Comparison of ENCODE assay signal across 8 cellular contexts in the genomic region with DNA sequence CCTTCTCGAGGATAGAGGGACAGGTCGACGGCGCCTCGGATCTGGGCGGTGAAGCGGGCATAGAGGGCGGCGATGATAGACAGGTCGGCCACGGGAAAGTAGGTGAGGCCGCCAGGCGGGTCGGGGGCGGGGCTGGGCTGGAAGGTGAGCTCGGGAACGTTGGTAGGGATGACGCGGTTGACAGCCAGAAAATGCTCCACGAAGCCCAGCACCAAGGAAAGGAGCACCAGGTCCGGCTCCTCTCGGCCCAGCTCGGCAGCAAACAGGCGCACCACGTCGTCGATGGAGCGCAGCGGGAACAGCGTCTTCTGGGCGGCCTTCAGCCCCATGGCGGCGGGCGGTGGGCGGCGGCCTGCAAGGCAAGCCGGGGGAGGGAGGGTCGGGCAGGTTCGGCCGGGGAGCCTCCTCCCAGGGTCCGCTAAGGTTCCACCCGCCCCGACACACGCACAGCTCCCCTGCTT. TPM values are rescaled to one million over a fixed set of nuclear protein-coding genes. Genes with fewer than 3 reads are reported as not detected.
DNase-seq lines count a peak whose midpoint lies in the region; ATAC-seq, FAIRE-seq and TF ChIP-seq lines count a peak whose summit lies in the region.

No MANE protein-coding gene starts in this region.

- H3K9me3 ChIP-seq in GM12878 (replicated peaks; ENCODE audit: control insufficient read depth, insufficient read depth, low read length) = no peaks in the 10 kb centered on the region

- no peak for TF ChIP-seq POLR2A in GM12878 (IDR thresholded peaks at IDR 0.05; ENCODE audit: low read depth, low read length)

- RAD21 ChIA-PET in GM12878 (lab: Charles Lee; ENCODE audit: unreplicated experiment) = interaction anchor here (0.6 to 1.7 kb wide), 4 partner anchors 34 to 242 kb away, joined by 3 to 5 read pairs (median 4); a partner anchor contains a TSS

- ATAC-seq in GM12878 = peak; percentile 23
- ATAC-seq in GM21526 (IDR thresholded peaks at IDR 0.05; ENCODE audit: low FRiP score, unreplicated experiment) = no peak
- ATAC-seq in HG02973 (IDR thresholded peaks at IDR 0.05; ENCODE audit: unreplicated experiment) = no peak

- H3K27me3 ChIP-seq in GM12878 (replicated peaks in 1 of 2; ENCODE audit: control insufficient read depth in 2 of 2, insufficient read depth in 2 of 2, low read length in 1 of 2) = no peaks in the 10 kb centered on the region

- peak overlapping the region; percentile 70; the same call in 1 of the 2 replicates for H3K9ac ChIP-seq in GM12878 (ENCODE audit: control insufficient read depth, insufficient read depth, low read length)

- POLR2A ChIA-PET in GM12878 (lab: Charles Lee) = interaction anchor here (0.6 to 1.5 kb wide), 5 partner anchors 28 to 411 kb away, joined by 3 to 4 read pairs (median 3); a partner anchor contains a TSS

- CTCF ChIA-PET in GM12878 (lab: Yijun Ruan, JAX) = interaction anchor here (0.6 to 1.6 kb wide), 2 partner anchors 38 to 186 kb away, joined by 3 to 6 read pairs; no protein-coding TSS in a partner anchor

- BruUV-seq in GM12878 (replicated peaks; lab: Mats Ljungman, UMichigan) = no TSS peak

- no peaks in the 10 kb centered on the region for H4K20me1 ChIP-seq in GM12878 (ENCODE audit: control insufficient read depth, insufficient read depth)

- intact Hi-C loops in GM12878 (cut with micrococcal nuclease; ENCODE audit: unreplicated experiment) = no loop called here

- H3K4me1 ChIP-seq in GM12878 (ENCODE audit: control insufficient read depth, insufficient read depth, low read length) = peaks cover 18% of the 10 kb centered on the region

- H3K79me2 ChIP-seq in GM12878 (ENCODE audit: control insufficient read depth, insufficient read depth, low read length) = peaks cover 2% of the 10 kb centered on the region

- peak overlapping the region; percentile 50; the same call in 1 of the 2 replicates for H3K27ac ChIP-seq in GM12878 (ENCODE audit: control insufficient read depth, insufficient read depth)

- in situ Hi-C loops in GM12878 (cut with MboI) = no loop called here

- FAIRE-seq in GM12878 (lab: Jason Lieb, UNC) = no peak

- H2AFZ ChIP-seq in GM12878 (ENCODE audit: control insufficient read depth, low read depth, low read length) = peak overlapping the region; percentile 80

- peak overlapping the region; percentile 84 for H3K4me2 ChIP-seq in GM12878 (ENCODE audit: control insufficient read depth, insufficient read depth)

- TF ChIP-seq RAD21 in GM12878 (IDR thresholded peaks at IDR 0.05; ENCODE audit: insufficient read depth, low read depth, low read length) = no peak

- TF ChIP-seq CTCF in GM12878 (IDR thresholded peaks at IDR 0.05 in 2 of 3, conservative IDR thresholded peaks at IDR 0.05 in 1 of 3; ENCODE audit: control insufficient read depth in 2 of 3, extremely low read depth in 1 of 3, insufficient read depth in 1 of 3, low read depth in 3 of 3, low read length in 3 of 3) = no peak

- no peak for TF ChIP-seq EP300 in GM12878 (IDR thresholded peaks at IDR 0.05; ENCODE audit: borderline replicate concordance in 1 of 2, control insufficient read depth in 1 of 2, low read depth in 2 of 2, low read length in 2 of 2)

- peak overlapping the region; percentile 94 for H3K4me3 ChIP-seq in GM12878

- no peaks in the 10 kb centered on the region; a peak in 2 of 4 replicates for H3K36me3 ChIP-seq in GM12878 (ENCODE audit: control insufficient read depth in 2 of 2, insufficient read depth in 2 of 2, low read length in 1 of 2)

- SMC1A ChIA-PET in GM12878 (lab: Charles Lee; ENCODE audit: uncharacterized antibody, unreplicated experiment) = no interaction called here

- WGBS in GM12878 (ENCODE audit: insufficient coverage, insufficient replicate concordance, low lambda C conversion rate, missing lambda C conversion rate) = 3% methylated on average over 37 of the region's 44 CpGs

- DNase-seq in DMS 273 (lab: John Stamatoyannopoulos, UW; ENCODE audit: unreplicated experiment) (peak; percentile 36), DMS 273 treated with DMSO at 0.1 percent for 48 hours (lab: John Stamatoyannopoulos, UW) (no peak), NCI-H1048 (lab: John Stamatoyannopoulos, UW) (peak; percentile 38), GM12878 (ENCODE audit: low read depth, low spot score) (no peak), iPS-NIHi11 (ENCODE audit: low spot score) (peak; percentile 77)
- DNase-seq in stimulated activated CD4-positive, alpha-beta T cell treated with anti-CD3 and anti-CD28 coated beads, Interleukin-4, amount 100 ng/mL, for 1 hour = peak; percentile 27

RNA-seq across cellular contexts. Expression of a gene that starts 0.5 kb away (rescaled TPM):
- 19.7 and 20.0 TPM in 2 replicates for total RNA-seq in GM12878 (2013; cell fraction: nucleolus; rRNA removed)
- total RNA-seq in GM12878 (2014; rRNA removed) (14.4 and 19.0 TPM in 2 replicates), GM12878 (2014; rRNA removed; fragmentation: Illumina TruSeq; extraction: Trizol) (6.3 and 6.5 TPM in 2 replicates), GM12878 (2021) (31.1 and 32.6 TPM in 2 replicates)
- polyA plus RNA-seq in GM12878 (2011; ENCODE audit: low read depth) = 34.2 TPM
- polyA plus RNA-seq in GM12878 (2011; rRNA removed) (6.0 and 19.0 TPM in 2 replicates), GM12878 (2014; fragmentation: Illumina TruSeq; extraction: Trizol) (13.0 and 22.4 TPM in 2 replicates), GM12878 (2014; fragmentation: Nextera tagmentation; extraction: Ambion mirVana) (1 to 10 TPM; 2.5 to 4.1 TPM), GM12878 (2014; rRNA removed) (26.8 and 37.5 TPM in 2 replicates), GM12878 (2016; fragmentation: Nextera tagmentation; extraction: Ambion mirVana) (10 to 100 TPM; 38.9 to 39.7 TPM)
- polyA plus RNA-seq in GM12878 (2011; cell fraction: cytosol; rRNA removed) = 21.8 and 25.3 TPM in 2 replicates
- polyA plus RNA-seq in GM12878 (2011; cell fraction: nucleus; rRNA removed) = 82.8 and 85.9 TPM in 2 replicates
- polyA plus RNA-seq in GM12878 (2012) = 23.4 and 25.0 TPM in 2 replicates
- 11.0 and 14.9 TPM in 2 replicates for polyA minus RNA-seq in GM12878 (2011; rRNA and poly(A)+ RNA removed)
- 11.9 and 14.7 TPM in 2 replicates for polyA minus RNA-seq in GM12878 (2011; cell fraction: cytosol; rRNA and poly(A)+ RNA removed)
- 11.5 and 17.5 TPM in 2 replicates for polyA minus RNA-seq in GM12878 (2011; cell fraction: nucleus; rRNA and poly(A)+ RNA removed)

RNA-seq across cellular contexts. Expression of a gene that starts 6.8 kb away (rescaled TPM):
- total RNA-seq in GM12878 (2013; cell fraction: nucleolus; rRNA removed) = 51.0 and 55.9 TPM in 2 replicates
- total RNA-seq in GM12878 (2014; rRNA removed) (66.7 and 74.7 TPM in 2 replicates), GM12878 (2014; rRNA removed; fragmentation: Illumina TruSeq; extraction: Trizol) (36.9 and 41.0 TPM in 2 replicates), GM12878 (2021) (78.1 and 79.2 TPM in 2 replicates)
- polyA plus RNA-seq in GM12878 (2011; ENCODE audit: low read depth) = 11.2 TPM
- polyA plus RNA-seq in GM12878 (2011; rRNA removed) (27.3 and 49.9 TPM in 2 replicates), GM12878 (2014; fragmentation: Illumina TruSeq; extraction: Trizol) (16.1 and 42.8 TPM in 2 replicates), GM12878 (2014; fragmentation: Nextera tagmentation; extraction: Ambion mirVana) (1 to 10 TPM in 1 of 2 experiments, under 1 TPM in 1; 0.98 to 4.4 TPM), GM12878 (2014; rRNA removed) (69.0 and 71.8 TPM in 2 replicates), GM12878 (2016; fragmentation: Nextera tagmentation; extraction: Ambion mirVana) (10 to 100 TPM; 47.8 to 52.9 TPM)
- polyA plus RNA-seq in GM12878 (2011; cell fraction: cytosol; rRNA removed) = 73.2 and 91.2 TPM in 2 replicates
- polyA plus RNA-seq in GM12878 (2011; cell fraction: nucleus; rRNA removed) = 284 and 290 TPM in 2 replicates
- polyA plus RNA-seq in GM12878 (2012) = 33.8 and 37.8 TPM in 2 replicates
- 58.6 and 101 TPM in 2 replicates for polyA minus RNA-seq in GM12878 (2011; rRNA and poly(A)+ RNA removed)
- 25.9 and 26.6 TPM in 2 replicates for polyA minus RNA-seq in GM12878 (2011; cell fraction: cytosol; rRNA and poly(A)+ RNA removed)
- 50.8 and 62.9 TPM in 2 replicates for polyA minus RNA-seq in GM12878 (2011; cell fraction: nucleus; rRNA and poly(A)+ RNA removed)

RNA-seq across cellular contexts. Expression of a gene that starts 31.5 kb away (rescaled TPM):
- 483 and 541 TPM in 2 replicates for total RNA-seq in GM12878 (2013; cell fraction: nucleolus; rRNA removed)
- total RNA-seq in GM12878 (2014; rRNA removed) (88.2 and 111 TPM in 2 replicates), GM12878 (2014; rRNA removed; fragmentation: Illumina TruSeq; extraction: Trizol) (76.0 and 84.4 TPM in 2 replicates), GM12878 (2021) (327 and 337 TPM in 2 replicates)
- 194 TPM for polyA plus RNA-seq in GM12878 (2011; ENCODE audit: low read depth)
- polyA plus RNA-seq in GM12878 (2011; rRNA removed) (82.5 and 84.8 TPM in 2 replicates), GM12878 (2014; fragmentation: Illumina TruSeq; extraction: Trizol) (216 and 280 TPM in 2 replicates), GM12878 (2014; fragmentation: Nextera tagmentation; extraction: Ambion mirVana) (10 to 100 TPM; 13.6 to 29.6 TPM), GM12878 (2014; rRNA removed) (155 and 172 TPM in 2 replicates), GM12878 (2016; fragmentation: Nextera tagmentation; extraction: Ambion mirVana) (100 to 1,000 TPM in 1 of 2 experiments, 10 to 100 TPM in 1; 97.4 to 109 TPM)
- 66.7 and 83.7 TPM in 2 replicates for polyA plus RNA-seq in GM12878 (2011; cell fraction: cytosol; rRNA removed)
- 212 and 291 TPM in 2 replicates for polyA plus RNA-seq in GM12878 (2011; cell fraction: nucleus; rRNA removed)
- 178 and 252 TPM in 2 replicates for polyA plus RNA-seq in GM12878 (2012)
- 79.1 and 94.2 TPM in 2 replicates for polyA minus RNA-seq in GM12878 (2011; rRNA and poly(A)+ RNA removed)
- 53.6 and 66.4 TPM in 2 replicates for polyA minus RNA-seq in GM12878 (2011; cell fraction: cytosol; rRNA and poly(A)+ RNA removed)
- polyA minus RNA-seq in GM12878 (2011; cell fraction: nucleus; rRNA and poly(A)+ RNA removed) = 124 and 191 TPM in 2 replicates

RNA-seq across cellular contexts. Expression of a gene that starts 34.6 kb away (rescaled TPM):
- total RNA-seq in GM12878 (2013; cell fraction: nucleolus; rRNA removed) = 0.73 and 1.6 TPM in 2 replicates
- total RNA-seq in GM12878 (2014; rRNA removed) = 0.11 and 1.3 TPM in 2 replicates
- total RNA-seq in GM12878 (2014; rRNA removed; fragmentation: Illumina TruSeq; extraction: Trizol) = 0.09 TPM in 2 replicates
- total RNA-seq in GM12878 (2021) = 0.36 and 0.45 TPM in 2 replicates
- 0.10 TPM for polyA plus RNA-seq in GM12878 (2011; ENCODE audit: low read depth)
- 0.04 and 0.12 TPM in 2 replicates for polyA plus RNA-seq in GM12878 (2011; rRNA removed)
- polyA plus RNA-seq in GM12878 (2011; cell fraction: cytosol; rRNA removed) = 0.10 and 0.13 TPM in 2 replicates
- polyA plus RNA-seq in GM12878 (2011; cell fraction: nucleus; rRNA removed) = 0.48 and 0.92 TPM in 2 replicates
- 0.22 and 0.45 TPM in 2 replicates for polyA plus RNA-seq in GM12878 (2012)
- polyA plus RNA-seq in GM12878 (2014; fragmentation: Illumina TruSeq; extraction: Trizol) = 0.03 and 0.46 TPM in 2 replicates
- polyA plus RNA-seq in GM12878 (2014; fragmentation: Nextera tagmentation; extraction: Ambion mirVana) = under 1 TPM in 1 of 2 experiments, not detected in 1; 0.02 TPM
- 0.44 and 0.53 TPM in 2 replicates for polyA plus RNA-seq in GM12878 (2014; rRNA removed)
- polyA plus RNA-seq in GM12878 (2016; fragmentation: Nextera tagmentation; extraction: Ambion mirVana) = under 1 TPM; 0.04 TPM
- 0.05 TPM in 1 of 2 replicates, not detected in the other for polyA minus RNA-seq in GM12878 (2011; rRNA and poly(A)+ RNA removed)
- polyA minus RNA-seq in GM12878 (2011; cell fraction: cytosol; rRNA and poly(A)+ RNA removed) = 0.13 TPM in 1 of 2 replicates, not detected in the other
- 0.19 and 0.24 TPM in 2 replicates for polyA minus RNA-seq in GM12878 (2011; cell fraction: nucleus; rRNA and poly(A)+ RNA removed)

RNA-seq across cellular contexts. Expression of a gene that starts 50.0 kb away (rescaled TPM):
- 2.2 and 3.1 TPM in 2 replicates for total RNA-seq in GM12878 (2013; cell fraction: nucleolus; rRNA removed)
- 0.27 and 0.34 TPM in 2 replicates for total RNA-seq in GM12878 (2014; rRNA removed)
- 0.23 and 0.27 TPM in 2 replicates for total RNA-seq in GM12878 (2014; rRNA removed; fragmentation: Illumina TruSeq; extraction: Trizol)
- total RNA-seq in GM12878 (2021) = 0.28 and 0.35 TPM in 2 replicates
- 0.42 TPM for polyA plus RNA-seq in GM12878 (2011; ENCODE audit: low read depth)
- 0.32 and 0.33 TPM in 2 replicates for polyA plus RNA-seq in GM12878 (2011; rRNA removed)
- 0.19 and 0.20 TPM in 2 replicates for polyA plus RNA-seq in GM12878 (2011; cell fraction: cytosol; rRNA removed)
- polyA plus RNA-seq in GM12878 (2011; cell fraction: nucleus; rRNA removed) = 1.1 and 1.4 TPM in 2 replicates
- polyA plus RNA-seq in GM12878 (2012) = 0.80 and 0.88 TPM in 2 replicates
- 0.19 TPM in 1 of 2 replicates, not detected in the other for polyA plus RNA-seq in GM12878 (2014; fragmentation: Illumina TruSeq; extraction: Trizol)
- under 1 TPM; 0.04 to 0.08 TPM for polyA plus RNA-seq in GM12878 (2014; fragmentation: Nextera tagmentation; extraction: Ambion mirVana)
- 0.61 and 3.7 TPM in 2 replicates for polyA plus RNA-seq in GM12878 (2014; rRNA removed)
- under 1 TPM in 1 of 2 experiments, not detected in 1; 0.04 TPM for polyA plus RNA-seq in GM12878 (2016; fragmentation: Nextera tagmentation; extraction: Ambion mirVana)
- polyA minus RNA-seq in GM12878 (2011; rRNA and poly(A)+ RNA removed) = 0.72 and 0.95 TPM in 2 replicates
- polyA minus RNA-seq in GM12878 (2011; cell fraction: cytosol; rRNA and poly(A)+ RNA removed) = not detected in 2 replicates
- polyA minus RNA-seq in GM12878 (2011; cell fraction: nucleus; rRNA and poly(A)+ RNA removed) = 0.48 and 2.0 TPM in 2 replicates

Comparison
In these comparisons a context has a peak if more than half of its experiments do, and no peak if none do; other contexts are left out.
1. DNase-seq: peak in DMS 273 (single experiment), NCI-H1048 (single experiment), iPS-NIHi11 (single experiment) and stimulated activated CD4-positive, alpha-beta T cell treated with anti-CD3 and anti-CD28 coated beads, Interleukin-4, amount 100 ng/mL, for 1 hour (single experiment); none in DMS 273 treated with DMSO at 0.1 percent for 48 hours (single experiment) and GM12878 (single experiment).